In genomic region chr1:75989130-75989529, GRCh38 we compare ENCODE assay signal across 38 cellular contexts. TPM values are rescaled to one million over a fixed set of nuclear protein-coding genes. Genes with fewer than 3 reads are reported as not detected.
"Had no signal": no experiment of that assay in that cellular context is flagged by ENCODE, and none has a peak within 500 bp of the region (broad histone marks: within the 10 kb centered on the region; RNA-seq: fewer than 3 reads in every experiment).

No MANE protein-coding gene starts in this region.

- DNase-seq: Karpas-422, Kasumi-1, MG63, MM.1S, MV-4-11, NCI-H1048, NCI-H1092, NCI-H1092 treated with DMSO at 0.1 percent for 48 hours, NCI-H1105, NCI-H1105 treated with DMSO at 0.1 percent for 48 hours, NCI-H1417, NCI-H1417 treated with DMSO at 0.1 percent for 48 hours, NCI-H1436, NCI-H1436 treated with DMSO at 0.1 percent for 48 hours, NCI-H146, NCI-H1694, NCI-H1694 treated with DMSO at 0.1 percent for 48 hours, NCI-H187, NCI-H187 treated with DMSO at 0.1 percent for 48 hours, NCI-H1930, NCI-H2029, NCI-H2029 treated with DMSO at 0.1 percent for 48 hours, NCI-H2081, NCI-H2081 treated with DMSO at 0.1 percent for 48 hours, NCI-H2107, NCI-H2171, NCI-H2171 treated with DMSO at 0.1 percent for 48 hours, NCI-H2227 treated with DMSO at 0.1 percent for 48 hours, NCI-H226, NCI-H345, NCI-H446, NCI-H446 treated with DMSO at 0.1 percent for 48 hours, NCI-H510A, NCI-H510A treated with DMSO at 0.1 percent for 48 hours had no signal

- H3K36me3 ChIP-seq: MG63 had no signal

- H3K4me3 ChIP-seq: MG63 had no signal

- H3K9me3 ChIP-seq: MG63 had no signal

RNA-seq across cellular contexts. Expression of gene ASB17, which starts 56.9 kb away (rescaled TPM):
- total RNA-seq: LHCN-M2, M059J, MCF 10A, NCI-H460 had no signal
